ENCODE assay signal across 20 cellular contexts in genomic region chr2:106546376-106546990, GRCh38. TPM values are rescaled to one million over a fixed set of nuclear protein-coding genes. Genes with fewer than 3 reads are reported as not detected.
DNase-seq lines count a peak whose midpoint lies in the region; ATAC-seq and TF ChIP-seq lines count a peak whose summit lies in the region.
"Had no signal": no experiment of that assay in that cellular context is flagged by ENCODE, and none has a peak within 500 bp of the region (broad histone marks: within the 10 kb centered on the region; RNA-seq: fewer than 3 reads in every experiment).

No MANE protein-coding gene starts in this region.

- H3K27ac ChIP-seq in A673 (ENCODE audit: low read depth, low read length, poor library complexity, severe bottlenecking) (no peak overlapping the region), SK-N-MC (peak overlapping the region; percentile 55; the same call in 1 of the 2 replicates)
- H3K27ac ChIP-seq: A549, C4-2B, HL-60, PC-9 had no signal

- H3K4me1 ChIP-seq in A673 (ENCODE audit: insufficient read depth, low read length, poor library complexity, severe bottlenecking), result peaks cover 15% of the 10 kb centered on the region
- H3K4me1 ChIP-seq: A549 had no signal

- BruUV-seq in A673 (replicated peaks; lab: Mats Ljungman, UMichigan), result no TSS peak

- peak; percentile 54 for ATAC-seq in left colon
- no peak for ATAC-seq in HG02885 (IDR thresholded peaks at IDR 0.05; ENCODE audit: poor library complexity, unreplicated experiment)
- ATAC-seq: A549 had no signal

- in situ Hi-C loops in KBM-7 (cut with MboI; ENCODE audit: low pct_unique_long_range_greater_than_20kb, low sequenced_read_pairs), result loop anchor here (25.0 kb wide), 1 partner anchor 259 kb away; no protein-coding TSS in a partner anchor

- intact Hi-C loops in A673 (cut with micrococcal nuclease; ENCODE audit: unreplicated experiment), result loop anchor here (10.0 kb wide), 1 partner anchor 292 kb away; no protein-coding TSS in a partner anchor
- intact Hi-C loops in left colon (cut with DNase I, micrococcal nuclease), result loop anchor here in 1 of 2 donors (10.0 kb wide), 1 partner anchor 442 kb away; no protein-coding TSS in a partner anchor

- CTCF ChIA-PET in A673 (lab: Charles Lee), result interaction anchor here (0.6 to 0.8 kb wide), 2 partner anchors 18 to 36 kb away, joined by 3 to 4 read pairs; no protein-coding TSS in a partner anchor

- POLR2A ChIA-PET in A673 (lab: Charles Lee; ENCODE audit: low non-redundant PET), result no interaction called here

- H3K27me3 ChIP-seq in A673 (replicated peaks; ENCODE audit: insufficient read depth, low read depth, low read length, poor library complexity) (peaks cover 12% of the 10 kb centered on the region), H7 (ENCODE audit: control insufficient read depth, insufficient read depth, low read length) (no peaks in the 10 kb centered on the region; the same call in 1 of the 2 replicates)

- DNase-seq in A673 (ENCODE audit: low spot score) (peak; percentile 49), KBM-7 (peak; percentile 74), SK-N-MC (ENCODE audit: low read depth, low spot score) (peak; percentile 22), left colon (no peak), HPDE6-E6E7 (ENCODE audit: extremely low spot score) (no peak), H7 (no peak)
- DNase-seq in stimulated activated CD4-positive, alpha-beta T cell treated with anti-CD3 and anti-CD28 coated beads, Interleukin-4, amount 100 ng/mL, for 4 hours, result no peak
- DNase-seq: COR-L47, NCI-H1092, NCI-H1694, NCI-H226, NCI-H526, PC-9 had no signal

- H3K4me3 ChIP-seq in A673 (ENCODE audit: low read depth, low read length, poor library complexity, severe bottlenecking) (no peak overlapping the region), SK-N-MC (peak overlapping the region; percentile 24; the same call in 1 of the 2 replicates), H7 (ENCODE audit: insufficient read depth, low read depth, low read length) (no peak overlapping the region)
- H3K4me3 ChIP-seq: A549, PC-9 had no signal

- H3K9me3 ChIP-seq in A673 (ENCODE audit: low read depth, low read length, poor library complexity, severe bottlenecking) (no peaks in the 10 kb centered on the region), SK-N-MC (ENCODE audit: low read depth, low read length) (no peaks in the 10 kb centered on the region)
- H3K9me3 ChIP-seq: A549 had no signal

- H3K36me3 ChIP-seq in A673 (ENCODE audit: insufficient read depth, low read length, poor library complexity, severe bottlenecking) (no peaks in the 10 kb centered on the region), SK-N-MC (ENCODE audit: insufficient read depth, low read length) (no peaks in the 10 kb centered on the region), H7 (replicated peaks; ENCODE audit: control insufficient read depth, insufficient read depth, low read length) (no peaks in the 10 kb centered on the region)

- TF ChIP-seq CTCF in A673 (conservative IDR thresholded peaks at IDR 0.05; ENCODE audit: low read depth, low read length), result no peak

- no peak overlapping the region for H3K9ac ChIP-seq in SK-N-MC (ENCODE audit: insufficient read length)

RNA-seq across cellular contexts. Expression of gene CD8B2, which starts 59.3 kb away (rescaled TPM):
- total RNA-seq in A673 (2021) (not detected in 2 replicates), left colon (under 1 TPM; 0.06 to 0.08 TPM)
- not detected in 2 replicates for total RNA-seq in H7 (2014; rRNA removed; shearing (Covaris generic))
- total RNA-seq: Daoy, H1, PC-9, SK-MEL-5 had no signal

Comparison
In these comparisons a context has a peak if more than half of its experiments do, and no peak if none do; other contexts are left out.
1. DNase-seq: peak in A673 (single experiment), KBM-7 (single experiment) and SK-N-MC (single experiment); none in left colon (0 of 2), HPDE6-E6E7 (single experiment), stimulated activated CD4-positive, alpha-beta T cell treated with anti-CD3 and anti-CD28 coated beads, Interleukin-4, amount 100 ng/mL, for 4 hours (0 of 2) and H7 (single experiment).